In genomic region chr17:57724038-57724728, GRCh38 we compare ENCODE assay signal across 11 cellular contexts. TPM values are rescaled to one million over a fixed set of nuclear protein-coding genes. Genes with fewer than 3 reads are reported as not detected.
DNase-seq lines count a peak whose midpoint lies in the region; ATAC-seq, FAIRE-seq and TF ChIP-seq lines count a peak whose summit lies in the region.
"Had no signal": no experiment of that assay in that cellular context is flagged by ENCODE, and none has a peak within 500 bp of the region (broad histone marks: within the 10 kb centered on the region; RNA-seq: fewer than 3 reads in every experiment).

No MANE protein-coding gene starts in this region.

- H2BK5ac ChIP-seq in H1 (ENCODE audit: low read depth, low read length), result peak overlapping the region; percentile 44; the same call in 1 of the 2 replicates

- no peak overlapping the region for H3K4ac ChIP-seq in H1 (replicated peaks; ENCODE audit: insufficient read length, low read depth, low read length)

- no peak overlapping the region for H2BK20ac ChIP-seq in H1 (ENCODE audit: low read length)

- H4K8ac ChIP-seq in H1 (ENCODE audit: extremely low read depth, insufficient read depth, low read length), result no peak overlapping the region

- no peak overlapping the region for H4K91ac ChIP-seq in H1 (replicated peaks; ENCODE audit: insufficient read length, low read length)

- H3K36me3 ChIP-seq in H1 (ENCODE audit: control insufficient read depth in 2 of 4, insufficient read depth in 4 of 4, low read length in 3 of 4), result no peaks in the 10 kb centered on the region

- no peak overlapping the region for H3K4me3 ChIP-seq in H1 (ENCODE audit: extremely low read depth in 1 of 4, insufficient read depth in 2 of 4, low read depth in 3 of 4, low read length in 4 of 4)

- H3K4me2 ChIP-seq in H1 (ENCODE audit: insufficient read depth in 1 of 2, low read depth in 2 of 2, low read length in 2 of 2), result no peak overlapping the region

- H3K4me1 ChIP-seq in H1 (replicated peaks in 1 of 4; ENCODE audit: control insufficient read depth in 3 of 4, insufficient read depth in 4 of 4, low read length in 3 of 4), result no peaks in the 10 kb centered on the region; a peak in 1 of 7 replicates

- CTCF ChIA-PET in H1 (lab: Charles Lee; ENCODE audit: partially characterized antibody), result interaction anchor here (0.6 to 2.8 kb wide), 14 partner anchors 13 to 172 kb away, joined by 3 to 8 read pairs (median 4); no protein-coding TSS in a partner anchor

- H3K9ac ChIP-seq in H1 (replicated peaks in 1 of 4; ENCODE audit: extremely low read depth in 1 of 4, low read depth in 3 of 4, low read length in 3 of 4), result no peak overlapping the region

- H4K20me1 ChIP-seq in H1 (replicated peaks in 1 of 2; ENCODE audit: control insufficient read depth in 1 of 2, insufficient read depth in 2 of 2, low read length in 2 of 2), result no peaks in the 10 kb centered on the region

- TF ChIP-seq EP300 in H1 (IDR thresholded peaks at IDR 0.05; ENCODE audit: borderline replicate concordance in 1 of 2, low read depth in 2 of 2, low read length in 2 of 2), result no peak

- no peak for TF ChIP-seq RAD21 in H1 (IDR thresholded peaks at IDR 0.05 in 1 of 2, conservative IDR thresholded peaks at IDR 0.05 in 1 of 2; ENCODE audit: low read depth in 2 of 2, low read length in 2 of 2)

- H3K23ac ChIP-seq in H1 (ENCODE audit: insufficient read length), result no peak overlapping the region

- H4K5ac ChIP-seq in H1 (ENCODE audit: insufficient read length, low read depth, low read length), result no peak overlapping the region

- H3K56ac ChIP-seq in H1 (replicated peaks; ENCODE audit: insufficient read length, low read depth, low read length), result no peak overlapping the region

- H2BK120ac ChIP-seq in H1 (replicated peaks; ENCODE audit: low read depth, low read length), result no peak overlapping the region

- 87% methylated on average over 14 of the region's 14 CpGs; no CpG with 5 or more reads in 1 of the 2 experiments for WGBS in H1 (ENCODE audit: extremely low coverage in 1 of 2, insufficient coverage in 1 of 2, insufficient read length in 1 of 2, insufficient replicate concordance in 2 of 2, low coverage in 1 of 2, low lambda C conversion rate in 2 of 2, missing lambda C conversion rate in 1 of 2), 2 experiments

- DNase-seq in Caki2 (ENCODE audit: low read depth) (peak; percentile 74), HK-2 (ENCODE audit: unreplicated experiment) (peak; percentile 51), H1 (ENCODE audit: low read depth in 1 of 2, low spot score in 2 of 2) (no peak), SHP77 (lab: John Stamatoyannopoulos, UW) (no peak), COR-L47 (lab: John Stamatoyannopoulos, UW) (no peak)
- no peak for DNase-seq in activated effector memory CD4-positive, alpha-beta T cell treated with anti-CD3 and anti-CD28 coated beads, Interleukin-2, amount 50 U/mL, for 16 hours
- DNase-seq: NCI-H2081 had no signal

- no peak overlapping the region for H2AK5ac ChIP-seq in H1 (ENCODE audit: low read depth, low read length)

- ATAC-seq in GM19463 (IDR thresholded peaks at IDR 0.05; ENCODE audit: unreplicated experiment), result peak; percentile 70
- no peak for ATAC-seq in HG03469 (IDR thresholded peaks at IDR 0.05; ENCODE audit: unreplicated experiment)
- ATAC-seq: WTC11 had no signal

- H3K9me3 ChIP-seq in H1 (ENCODE audit: insufficient read depth in 2 of 2, low read depth in 1 of 2, low read length in 1 of 2), result no peaks in the 10 kb centered on the region

- H3K79me2 ChIP-seq in H1 (ENCODE audit: control insufficient read depth in 1 of 2, insufficient read depth in 2 of 2, low read length in 2 of 2), result no peaks in the 10 kb centered on the region

- H3K79me1 ChIP-seq in H1 (ENCODE audit: low read depth, low read length), result no peaks in the 10 kb centered on the region

- H3K23me2 ChIP-seq in H1 (ENCODE audit: low read depth, low read length), result no peaks in the 10 kb centered on the region

- no peak for TF ChIP-seq CTCF in H1 (IDR thresholded peaks at IDR 0.05; ENCODE audit: control extremely low read depth in 1 of 3, insufficient read depth in 1 of 3, low read depth in 1 of 3, low read length in 3 of 3)

- H2AFZ ChIP-seq in H1 (ENCODE audit: low read length), result no peak overlapping the region

- H2BK15ac ChIP-seq in H1 (ENCODE audit: low read length), result no peak overlapping the region

- no peaks in the 10 kb centered on the region; a peak in 1 of 7 replicates for H3K27me3 ChIP-seq in H1 (replicated peaks in 1 of 4; ENCODE audit: control insufficient read depth in 3 of 4, extremely low read depth in 1 of 4, insufficient read depth in 3 of 4, low read length in 3 of 4)

- H2BK12ac ChIP-seq in H1 (ENCODE audit: low read depth, low read length), result no peak overlapping the region; the same call in 1 of the 2 replicates

- H3K14ac ChIP-seq in H1 (ENCODE audit: insufficient read length), result no peak overlapping the region

- POLR2A ChIA-PET in H1 (lab: Charles Lee; ENCODE audit: partially characterized antibody), result no interaction called here

- FAIRE-seq in H1 (lab: Jason Lieb, UNC), result no peak

- TF ChIP-seq POLR2A in H1 (IDR thresholded peaks at IDR 0.05; ENCODE audit: control extremely low read depth in 1 of 2, low read depth in 2 of 2, low read length in 2 of 2), result no peak

- peak overlapping the region; percentile 71 for H3K18ac ChIP-seq in H1 (ENCODE audit: extremely low read depth, low read length)

- in situ Hi-C loops in Caki2 (cut with HindIII; ENCODE audit: low pct_unique_long_range_greater_than_20kb, low sequenced_read_pairs), result no loop called here

- no peak overlapping the region for H3K27ac ChIP-seq in H1 (ENCODE audit: low read depth, low read length)

TF ChIP-seq in H1, 55 proteins besides CTCF, POLR2A, EP300 and RAD21:
- TF ChIP-seq SP2 (IDR thresholded peaks at IDR 0.05; ENCODE audit: low read length) (no peak), CEBPB (IDR thresholded peaks at IDR 0.05; ENCODE audit: low read depth, low read length) (no peak), SP1 (IDR thresholded peaks at IDR 0.05; ENCODE audit: low read depth, low read length) (no peak), HDAC2 (IDR thresholded peaks at IDR 0.05; ENCODE audit: borderline replicate concordance in 1 of 2, low read depth in 2 of 2, low read length in 2 of 2) (no peak)

RNA-seq across cellular contexts. Expression of gene CCDC182, which starts 20.9 kb away (rescaled TPM):
- not detected in 2 replicates for total RNA-seq in Caki2 (2014; rRNA removed; shearing (Covaris generic); ENCODE audit: low replicate concordance)
- total RNA-seq in H1 (2021; fragmentation: NEBNext Ultra II Directional; extraction: Animal tissue kit (Norgen Biotek cat#: 25700)), result not detected in 2 replicates
- polyA plus RNA-seq in H1 (2011; rRNA removed), result not detected in 2 replicates
- polyA plus RNA-seq in H1 (2011; cell fraction: cytosol; rRNA removed), result not detected
- not detected for polyA plus RNA-seq in H1 (2011; cell fraction: nucleus; rRNA removed)
- not detected in 4 replicates for polyA plus RNA-seq in H1 (2012, experiment 1 of 2)
- not detected for polyA plus RNA-seq in H1 (2012, experiment 2 of 2)
- polyA plus RNA-seq in H1 (2013, experiment 1 of 2), result not detected
- polyA plus RNA-seq in H1 (2013, experiment 2 of 2), result not detected
- polyA minus RNA-seq in H1 (2011; rRNA and poly(A)+ RNA removed), result not detected in 2 replicates
- not detected for polyA minus RNA-seq in H1 (2011; cell fraction: cytosol; rRNA and poly(A)+ RNA removed)
- not detected for polyA minus RNA-seq in H1 (2011; cell fraction: nucleus; rRNA and poly(A)+ RNA removed)
- total RNA-seq: omental fat pad, WTC11 had no signal

Comparison
In these comparisons a context has a peak if more than half of its experiments do, and no peak if none do; other contexts are left out.
1. DNase-seq: peak in Caki2 (single experiment) and HK-2 (single experiment); none in H1 (0 of 2), activated effector memory CD4-positive, alpha-beta T cell treated with anti-CD3 and anti-CD28 coated beads, Interleukin-2, amount 50 U/mL, for 16 hours (single experiment), SHP77 (0 of 2) and COR-L47 (single experiment).